ENCODE assay signal across 6 cellular contexts in genomic region chr5:125555591-125555990, GRCh38.
"Had no signal": no experiment of that assay in that cellular context is flagged by ENCODE, and none has a peak within 500 bp of the region (broad histone marks: within the 10 kb centered on the region; RNA-seq: fewer than 3 reads in every experiment).

No MANE protein-coding gene starts in this region.

- H3K4me3 Mint-ChIP-seq: GM23338, H9, HFFc6 had no signal

- ATAC-seq: GM23338, K562 had no signal

- DNase-seq: H9, HCEC 1CT, HFFc6, IMR-90 had no signal

- H3K4me3 ChIP-seq: GM23338, K562 had no signal

- H3K27ac Mint-ChIP-seq: GM23338, H9, HFFc6 had no signal

- H3K9me3 Mint-ChIP-seq: GM23338, H9 had no signal
